In genomic region chr14:88364710-88365413, GRCh38 we compare ENCODE assay signal across 1 cellular context.
A peak's percentile ranks its signal among the peaks of the same experiment; 100 is the strongest.
TF ChIP-seq lines count a peak whose summit lies in the region.

No MANE protein-coding gene starts in this region.

TF ChIP-seq in GM23338, 12 proteins besides CTCF, POLR2A, EP300 and RAD21 (continued from another document):
- peak; percentile 87 for TF ChIP-seq NANOG (IDR thresholded peaks at IDR 0.05; ENCODE audit: borderline replicate concordance)
- no peak; the same call in 1 of the 2 replicates for TF ChIP-seq ZNF114 (CRISPR knock-in tag; IDR thresholded peaks at IDR 0.05)
